ENCODE assay signal across 22 cellular contexts in the genomic region with DNA sequence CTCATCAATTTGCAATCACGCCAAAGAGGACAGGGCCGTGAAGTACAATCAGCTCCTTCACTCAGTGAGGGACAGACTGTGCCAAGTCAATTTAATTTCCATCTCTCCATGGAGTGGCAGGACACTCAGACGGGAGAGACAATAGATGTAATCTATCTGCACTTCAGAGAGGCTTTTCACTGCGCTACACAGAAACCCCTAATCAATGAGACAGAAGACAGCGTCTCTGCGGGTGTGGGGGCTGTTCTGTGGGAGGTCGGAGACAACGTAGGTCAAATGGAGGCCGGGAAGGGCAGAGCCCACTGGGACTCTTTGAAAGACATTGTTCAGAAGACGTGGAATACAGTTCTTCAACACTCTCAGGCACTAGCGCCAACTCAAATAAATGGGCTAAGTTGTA.
"Had no signal": no experiment of that assay in that cellular context is flagged by ENCODE, and none has a peak within 500 bp of the region (broad histone marks: within the 10 kb centered on the region; RNA-seq: fewer than 3 reads in every experiment).

No MANE protein-coding gene starts in this region.

- H3K4me1 Mint-ChIP-seq: activated B cell treated with CpG ODN at 0.5 μM for 24 hours; activated CD4-positive, alpha-beta T cell treated with anti-CD3 and anti-CD28 coated beads, Interleukin-2, amount 10 ng/mL, durations not matched to agents 7 days and 5 days; T-cell had no signal

- H3K27me3 ChIP-seq: brain microvascular endothelial cell, cardiac muscle cell had no signal

- H3K4me3 ChIP-seq: cardiac muscle cell had no signal

- H3K27ac Mint-ChIP-seq: activated B cell treated with CpG ODN at 0.5 μM for 24 hours; activated CD4-positive, alpha-beta memory T cell treated with anti-CD3 and anti-CD28 coated beads for 36 hours; activated CD4-positive, alpha-beta T cell treated with anti-CD3 and anti-CD28 coated beads, Interleukin-2, amount 10 ng/mL, durations not matched to agents 7 days and 5 days; activated naive CD4-positive, alpha-beta T cell treated with anti-CD3 and anti-CD28 coated beads for 36 hours; activated naive CD8-positive, alpha-beta T cell; T-cell had no signal

- H3K9me3 Mint-ChIP-seq: activated CD4-positive, alpha-beta T cell treated with anti-CD3 and anti-CD28 coated beads, Interleukin-2, amount 10 ng/mL, durations not matched to agents 7 days and 5 days had no signal

- DNase-seq: activated B cell treated with CpG ODN at 0.5 μM for 24 hours; activated CD4-positive, alpha-beta memory T cell treated with anti-CD3 and anti-CD28 coated beads for 36 hours; activated CD4-positive, alpha-beta T cell treated with anti-CD3 and anti-CD28 coated beads, Interleukin-2, amount 10 ng/mL, durations not matched to agents 7 days and 5 days; activated CD8-positive, alpha-beta memory T cell treated with anti-CD3 and anti-CD28 coated beads for 24 hours; activated effector memory CD4-positive, alpha-beta T cell treated with anti-CD3 and anti-CD28 coated beads, Interleukin-2, amount 50 U/mL, for 16 hours; activated naive CD4-positive, alpha-beta T cell treated with anti-CD3 and anti-CD28 coated beads for 36 hours; activated T-cell treated with anti-CD3 and anti-CD28 coated beads, Interleukin-2, amount 50 U/mL, for 4 hours; amygdala; brain microvascular endothelial cell; NCI-H1694; NCI-H2029; NCI-H446; NCI-H524; NCI-H82; PC-3; SIG-M5; T-cell; T-helper 2 cell; T1000 had no signal

- H3K27ac ChIP-seq: brain microvascular endothelial cell, cardiac muscle cell, KMS-11 had no signal

- H3K4me3 Mint-ChIP-seq: activated B cell treated with CpG ODN at 0.5 μM for 24 hours; activated CD4-positive, alpha-beta memory T cell treated with anti-CD3 and anti-CD28 coated beads for 36 hours; activated CD4-positive, alpha-beta T cell treated with anti-CD3 and anti-CD28 coated beads, Interleukin-2, amount 10 ng/mL, durations not matched to agents 7 days and 5 days; activated naive CD4-positive, alpha-beta T cell treated with anti-CD3 and anti-CD28 coated beads for 36 hours; activated naive CD8-positive, alpha-beta T cell; activated T-cell treated with anti-CD3 and anti-CD28 coated beads, Interleukin-2, amount 50 U/mL, for 4 hours; T-cell had no signal

- H3K4me2 ChIP-seq: KMS-11 had no signal

- H3K27me3 Mint-ChIP-seq: activated B cell treated with CpG ODN at 0.5 μM for 24 hours; activated CD4-positive, alpha-beta memory T cell treated with anti-CD3 and anti-CD28 coated beads for 36 hours; activated CD4-positive, alpha-beta T cell treated with anti-CD3 and anti-CD28 coated beads, Interleukin-2, amount 10 ng/mL, durations not matched to agents 7 days and 5 days; T-cell had no signal

- ATAC-seq: activated T-cell treated with anti-CD3 and anti-CD28 coated beads, Interleukin-2, amount 50 U/mL, for 4 hours; PC-3; T-cell had no signal

- H3K36me3 Mint-ChIP-seq: activated CD4-positive, alpha-beta memory T cell treated with anti-CD3 and anti-CD28 coated beads for 36 hours; activated naive CD8-positive, alpha-beta T cell; T-cell had no signal

- H3K36me3 ChIP-seq: brain microvascular endothelial cell, cardiac muscle cell had no signal
